Comparison of ENCODE assay signal across 10 cellular contexts in genomic region chr3:11661827-11662226, GRCh38. TPM values are rescaled to one million over a fixed set of nuclear protein-coding genes. Genes with fewer than 3 reads are reported as not detected.
DNase-seq lines count a peak whose midpoint lies in the region; ATAC-seq and TF ChIP-seq lines count a peak whose summit lies in the region.
"Had no signal": no experiment of that assay in that cellular context is flagged by ENCODE, and none has a peak within 500 bp of the region (broad histone marks: within the 10 kb centered on the region; RNA-seq: fewer than 3 reads in every experiment).

No MANE protein-coding gene starts in this region.

- intact Hi-C loops in left lung (cut with DNase I) (no loop called here), posterior vena cava (cut with DNase I) (no loop called here)

- H3K36me3 ChIP-seq in brain microvascular endothelial cell (replicated peaks) (no peaks in the 10 kb centered on the region), left lung (no peaks in the 10 kb centered on the region)

- POLR2A ChIA-PET in HEK293T (lab: Yijun Ruan, JAX), result no interaction called here

- DNase-seq in GM03348 (ENCODE audit: low spot score) (peak; percentile 60), NCI-H69 (lab: John Stamatoyannopoulos, UW) (peak; percentile 61), brain microvascular endothelial cell (peak; percentile 79), myocyte (ENCODE audit: low read depth) (peak; percentile 78), left lung (no peak), HEK293T (ENCODE audit: extremely low spot score) (no peak), posterior vena cava (ENCODE audit: low spot score) (no peak)
- DNase-seq: naive thymus-derived CD8-positive, alpha-beta T cell; NCI-H1105 treated with DMSO at 0.1 percent for 48 hours had no signal

- H3K9me3 ChIP-seq in left lung, result no peaks in the 10 kb centered on the region

- TF ChIP-seq CTCF in brain microvascular endothelial cell (IDR thresholded peaks at IDR 0.05; ENCODE audit: low read depth, low read length, missing control alignments) (no peak), left lung (IDR thresholded peaks at IDR 0.05) (no peak)

- peaks cover 0 to 11% of the 10 kb centered on the region in 2 donors for H3K4me1 ChIP-seq in left lung

- CTCF ChIA-PET in HEK293T (lab: Yijun Ruan, JAX), result no interaction called here

- ATAC-seq in HG02973 (IDR thresholded peaks at IDR 0.05; ENCODE audit: unreplicated experiment) (no peak), left lung (no peak)
- ATAC-seq: naive thymus-derived CD8-positive, alpha-beta T cell had no signal

- H3K27ac ChIP-seq in brain microvascular endothelial cell, result peak overlapping the region; percentile 32
- H3K27ac ChIP-seq in left lung, result peak overlapping the region in 1 of 2 donors; percentile 2

- no peaks in the 10 kb centered on the region for H3K27me3 ChIP-seq in brain microvascular endothelial cell (replicated peaks)
- no peaks in the 10 kb centered on the region for H3K27me3 ChIP-seq in left lung

- H3K4me3 ChIP-seq in brain microvascular endothelial cell (ENCODE audit: low read depth, low read length), result no peak overlapping the region
- H3K4me3 ChIP-seq in left lung, result no peak overlapping the region

- in situ Hi-C loops in brain microvascular endothelial cell (cut with HindIII; ENCODE audit: low pct_ligation_motif_present, low sequenced_read_pairs), result no loop called here

TF ChIP-seq in HEK293T, 16 proteins besides CTCF, POLR2A, EP300 and RAD21:
- no peak for TF ChIP-seq FOXM1 (IDR thresholded peaks at IDR 0.05; ENCODE audit: borderline replicate concordance)
- no peak for TF ChIP-seq ELF4 (IDR thresholded peaks at IDR 0.05)
- TF ChIP-seq TARDBP (IDR thresholded peaks at IDR 0.05), result no peak
- no peak for TF ChIP-seq SUZ12 (IDR thresholded peaks at IDR 0.05)
- no peak for TF ChIP-seq FOXA1 (IDR thresholded peaks at IDR 0.05)
- TF ChIP-seq NFRKB (IDR thresholded peaks at IDR 0.05), result no peak
- TF ChIP-seq LEF1 (IDR thresholded peaks at IDR 0.05; ENCODE audit: borderline replicate concordance), result no peak
- no peak for TF ChIP-seq ZNF384 (IDR thresholded peaks at IDR 0.05)
- TF ChIP-seq SP1 (IDR thresholded peaks at IDR 0.05), result no peak
- no peak for TF ChIP-seq HDGF (IDR thresholded peaks at IDR 0.05; ENCODE audit: borderline replicate concordance)
- no peak for TF ChIP-seq PKNOX1 (IDR thresholded peaks at IDR 0.05)
- no peak for TF ChIP-seq BHLHE40 (IDR thresholded peaks at IDR 0.05; ENCODE audit: borderline replicate concordance)
- TF ChIP-seq L3MBTL2 (conservative IDR thresholded peaks at IDR 0.05), result no peak
- TF ChIP-seq FOXK2 (IDR thresholded peaks at IDR 0.05), result no peak
TF ChIP-seq in HEK293T: peak in this region for 0.

RNA-seq across cellular contexts. Expression of gene VGLL4, which starts 18.1 kb away (rescaled TPM):
- total RNA-seq in myocyte (71.9 and 102 TPM in 2 replicates), left lung (10 to 100 TPM; 40.2 to 54.5 TPM), posterior vena cava (10 to 100 TPM; 50.3 to 78.7 TPM)
- 60.3 TPM for polyA plus RNA-seq in myocyte (2012)

Comparison
In these comparisons a context has a peak if more than half of its experiments do, and no peak if none do; other contexts are left out.
1. DNase-seq: peak in GM03348 (single experiment), NCI-H69 (single experiment), brain microvascular endothelial cell (single experiment) and myocyte (single experiment); none in left lung (0 of 2), HEK293T (single experiment) and posterior vena cava (single experiment).